ENCODE assay signal across 27 cellular contexts in genomic region chr9:31005086-31005665, GRCh38.
"Had no signal": no experiment of that assay in that cellular context is flagged by ENCODE, and none has a peak within 500 bp of the region (broad histone marks: within the 10 kb centered on the region; RNA-seq: fewer than 3 reads in every experiment).

No MANE protein-coding gene starts in this region.

- H3K27me3 ChIP-seq: ascending aorta, esophagus muscularis mucosa, foreskin keratinocyte, gastrocnemius medialis, heart left ventricle had no signal

- H3K4me1 Mint-ChIP-seq: activated CD4-positive, alpha-beta memory T cell treated with anti-CD3 and anti-CD28 coated beads, Interleukin-2, amount 10 ng/mL, durations not matched to agents 7 days and 5 days; activated CD4-positive, alpha-beta T cell treated with anti-CD3 and anti-CD28 coated beads, Interleukin-2, amount 10 ng/mL, durations not matched to agents 7 days and 5 days; activated naive CD4-positive, alpha-beta T cell treated with anti-CD3 and anti-CD28 coated beads, Interleukin-2, amount 10 ng/mL, durations not matched to agents 7 days and 5 days; activated naive CD8-positive, alpha-beta T cell treated with anti-CD3 and anti-CD28 coated beads, Interleukin-2, amount 10 ng/mL, durations not matched to agents 7 days and 5 days had no signal

- H3K27ac ChIP-seq: ascending aorta, esophagus muscularis mucosa, foreskin keratinocyte, gastrocnemius medialis, heart left ventricle had no signal

- H3K4me3 ChIP-seq: ascending aorta, esophagus muscularis mucosa, gastrocnemius medialis, heart left ventricle had no signal

- H3K27ac Mint-ChIP-seq: activated CD4-positive, alpha-beta memory T cell treated with anti-CD3 and anti-CD28 coated beads, Interleukin-2, amount 10 ng/mL, durations not matched to agents 7 days and 5 days; activated CD4-positive, alpha-beta T cell treated with anti-CD3 and anti-CD28 coated beads, Interleukin-2, amount 10 ng/mL, durations not matched to agents 7 days and 5 days; activated naive CD4-positive, alpha-beta T cell treated with anti-CD3 and anti-CD28 coated beads, Interleukin-2, amount 10 ng/mL, durations not matched to agents 7 days and 5 days; activated naive CD4-positive, alpha-beta T cell treated with anti-CD3 and anti-CD28 coated beads, Interleukin-2, amount 50 U/mL, for 72 hours; activated naive CD8-positive, alpha-beta T cell treated with anti-CD3 and anti-CD28 coated beads, Interleukin-2, amount 10 ng/mL, durations not matched to agents 7 days and 5 days; activated T-cell treated with anti-CD3 and anti-CD28 coated beads, Interleukin-2, amount 50 U/mL, for 24 hours; activated T-cell treated with anti-CD3 and anti-CD28 coated beads, Interleukin-2, amount 50 U/mL, for 72 hours; effector memory CD8-positive, alpha-beta T cell had no signal

- H3K4me3 Mint-ChIP-seq: activated CD4-positive, alpha-beta memory T cell treated with anti-CD3 and anti-CD28 coated beads, Interleukin-2, amount 10 ng/mL, durations not matched to agents 7 days and 5 days; activated CD4-positive, alpha-beta T cell treated with anti-CD3 and anti-CD28 coated beads, Interleukin-2, amount 10 ng/mL, durations not matched to agents 7 days and 5 days; activated naive CD4-positive, alpha-beta T cell treated with anti-CD3 and anti-CD28 coated beads, Interleukin-2, amount 10 ng/mL, durations not matched to agents 7 days and 5 days; activated naive CD8-positive, alpha-beta T cell treated with anti-CD3 and anti-CD28 coated beads, Interleukin-2, amount 10 ng/mL, durations not matched to agents 7 days and 5 days; activated T-cell treated with anti-CD3 and anti-CD28 coated beads, Interleukin-2, amount 50 U/mL, for 24 hours; activated T-cell treated with anti-CD3 and anti-CD28 coated beads, Interleukin-2, amount 50 U/mL, for 72 hours; effector memory CD8-positive, alpha-beta T cell had no signal

- H3K27me3 Mint-ChIP-seq: activated CD4-positive, alpha-beta memory T cell treated with anti-CD3 and anti-CD28 coated beads, Interleukin-2, amount 10 ng/mL, durations not matched to agents 7 days and 5 days; activated CD4-positive, alpha-beta T cell treated with anti-CD3 and anti-CD28 coated beads, Interleukin-2, amount 10 ng/mL, durations not matched to agents 7 days and 5 days; activated naive CD4-positive, alpha-beta T cell treated with anti-CD3 and anti-CD28 coated beads, Interleukin-2, amount 10 ng/mL, durations not matched to agents 7 days and 5 days; activated naive CD8-positive, alpha-beta T cell treated with anti-CD3 and anti-CD28 coated beads, Interleukin-2, amount 10 ng/mL, durations not matched to agents 7 days and 5 days; activated T-cell treated with anti-CD3 and anti-CD28 coated beads, Interleukin-2, amount 50 U/mL, for 24 hours; effector memory CD8-positive, alpha-beta T cell had no signal

- ATAC-seq: activated naive CD4-positive, alpha-beta T cell treated with anti-CD3 and anti-CD28 coated beads, Interleukin-2, amount 50 U/mL, for 72 hours; activated T-cell treated with anti-CD3 and anti-CD28 coated beads, Interleukin-2, amount 50 U/mL, for 72 hours; effector memory CD8-positive, alpha-beta T cell; foreskin keratinocyte; gastrocnemius medialis; heart left ventricle had no signal

- H3K36me3 ChIP-seq: ascending aorta, esophagus muscularis mucosa, gastrocnemius medialis, heart left ventricle had no signal

- H3K9me3 ChIP-seq: gastrocnemius medialis had no signal

- H3K9me3 Mint-ChIP-seq: effector memory CD8-positive, alpha-beta T cell had no signal

- DNase-seq: activated CD4-positive, alpha-beta memory T cell treated with anti-CD3 and anti-CD28 coated beads, Interleukin-2, amount 10 ng/mL, durations not matched to agents 7 days and 5 days; activated CD4-positive, alpha-beta T cell treated with anti-CD3 and anti-CD28 coated beads for 1 hour; activated CD4-positive, alpha-beta T cell treated with anti-CD3 and anti-CD28 coated beads for 4 hours; activated CD4-positive, alpha-beta T cell treated with anti-CD3 and anti-CD28 coated beads, Interleukin-2, amount 10 ng/mL, durations not matched to agents 7 days and 5 days; activated CD4-positive, alpha-beta T cell treated with anti-CD3 and anti-CD28 coated beads, Interleukin-2, amount 50 U/mL, for 4 hours; activated CD8-positive, alpha-beta memory T cell treated with anti-CD3 and anti-CD28 coated beads, Interleukin-2, amount 50 U/mL, for 48 hours; activated gamma-delta T cell; activated naive CD4-positive, alpha-beta T cell; activated naive CD4-positive, alpha-beta T cell treated with anti-CD3 and anti-CD28 coated beads, Interleukin-2, amount 10 ng/mL, durations not matched to agents 7 days and 5 days; activated naive CD8-positive, alpha-beta T cell treated with anti-CD3 and anti-CD28 coated beads, Interleukin-2, amount 10 ng/mL, durations not matched to agents 7 days and 5 days; activated T-cell treated with anti-CD3 and anti-CD28 coated beads for 4 hours; activated T-cell treated with anti-CD3 and anti-CD28 coated beads, Interleukin-2, amount 50 U/mL, for 24 hours; activated T-cell treated with anti-CD3 and anti-CD28 coated beads, Interleukin-2, amount 50 U/mL, for 72 hours; caudate nucleus; cortex of kidney; dermis blood vessel endothelial cell; effector CD4-positive, alpha-beta T cell; effector memory CD8-positive, alpha-beta T cell; erythroblast; foreskin keratinocyte; gastrocnemius medialis; glutamatergic neuron; heart left ventricle; T-helper 2 cell had no signal

- H3K4me1 ChIP-seq: ascending aorta, esophagus muscularis mucosa, foreskin keratinocyte, gastrocnemius medialis, heart left ventricle had no signal

- H3K36me3 Mint-ChIP-seq: activated naive CD4-positive, alpha-beta T cell treated with anti-CD3 and anti-CD28 coated beads, Interleukin-2, amount 10 ng/mL, durations not matched to agents 7 days and 5 days; activated naive CD8-positive, alpha-beta T cell treated with anti-CD3 and anti-CD28 coated beads, Interleukin-2, amount 10 ng/mL, durations not matched to agents 7 days and 5 days had no signal
